Comparison of ENCODE assay signal across 1 cellular context in the genomic region with DNA sequence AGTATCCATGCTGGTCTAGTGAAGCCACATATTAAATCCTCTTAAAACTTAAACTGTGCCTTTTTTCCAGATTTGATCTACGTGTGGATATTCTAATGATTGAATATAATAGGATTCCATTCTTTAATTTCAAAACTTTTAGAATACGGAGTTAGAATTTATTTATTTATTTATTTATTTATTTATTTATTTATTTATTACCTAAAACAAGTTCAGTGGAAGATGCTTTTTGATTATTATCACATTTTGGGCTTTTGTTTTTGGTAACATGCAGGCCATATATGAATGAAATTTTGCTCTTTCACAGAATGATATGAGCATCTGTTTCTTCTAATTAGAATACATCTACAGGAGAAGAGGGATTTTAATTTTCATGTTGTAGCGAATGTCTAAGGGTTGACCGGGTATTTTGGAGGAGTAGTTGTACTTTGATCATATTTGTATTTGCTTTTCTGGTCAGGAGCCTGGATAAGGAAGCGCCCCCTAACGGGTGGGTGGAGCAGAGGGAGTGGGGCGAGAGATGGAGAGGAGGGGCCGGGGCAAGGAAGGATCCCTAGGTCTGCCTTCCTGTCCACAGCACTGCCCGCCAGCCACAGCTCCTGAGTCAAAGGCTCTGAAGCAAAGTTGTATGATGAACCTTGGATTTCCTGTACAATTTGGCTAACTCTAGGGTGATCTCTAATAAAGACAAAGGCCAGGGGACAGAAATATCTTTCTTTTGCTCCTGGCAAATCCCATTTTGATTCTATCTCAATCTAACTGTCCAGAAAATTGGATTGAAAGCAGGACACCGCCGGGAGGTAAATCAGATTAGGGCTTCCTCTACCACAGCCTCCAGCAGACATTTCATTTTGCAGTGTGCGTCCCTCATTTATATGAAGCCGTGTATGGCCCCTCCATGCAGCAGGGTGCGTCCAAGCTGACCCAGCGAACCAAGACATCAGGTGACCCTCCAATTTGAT.
TF ChIP-seq lines count a peak whose summit lies in the region.

No MANE protein-coding gene starts in this region.

TF ChIP-seq in HCT116, 20 proteins besides CTCF, POLR2A, EP300 and RAD21 (continued from another document):
- TF ChIP-seq TCF7L2 (IDR thresholded peaks at IDR 0.05; ENCODE audit: borderline replicate concordance, extremely low read depth, insufficient read depth, insufficient read length) (no peak), SRF (IDR thresholded peaks at IDR 0.05; ENCODE audit: low read depth) (no peak), CEBPB (IDR thresholded peaks at IDR 0.05; ENCODE audit: low read depth) (no peak), ZFX (IDR thresholded peaks at IDR 0.05) (no peak), EGR1 (IDR thresholded peaks at IDR 0.05; ENCODE audit: low read depth) (no peak), POLR2AphosphoS5 (IDR thresholded peaks at IDR 0.05; ENCODE audit: low read depth, low read length) (no peak)
